ENCODE assay signal across 9 cellular contexts in the genomic region with DNA sequence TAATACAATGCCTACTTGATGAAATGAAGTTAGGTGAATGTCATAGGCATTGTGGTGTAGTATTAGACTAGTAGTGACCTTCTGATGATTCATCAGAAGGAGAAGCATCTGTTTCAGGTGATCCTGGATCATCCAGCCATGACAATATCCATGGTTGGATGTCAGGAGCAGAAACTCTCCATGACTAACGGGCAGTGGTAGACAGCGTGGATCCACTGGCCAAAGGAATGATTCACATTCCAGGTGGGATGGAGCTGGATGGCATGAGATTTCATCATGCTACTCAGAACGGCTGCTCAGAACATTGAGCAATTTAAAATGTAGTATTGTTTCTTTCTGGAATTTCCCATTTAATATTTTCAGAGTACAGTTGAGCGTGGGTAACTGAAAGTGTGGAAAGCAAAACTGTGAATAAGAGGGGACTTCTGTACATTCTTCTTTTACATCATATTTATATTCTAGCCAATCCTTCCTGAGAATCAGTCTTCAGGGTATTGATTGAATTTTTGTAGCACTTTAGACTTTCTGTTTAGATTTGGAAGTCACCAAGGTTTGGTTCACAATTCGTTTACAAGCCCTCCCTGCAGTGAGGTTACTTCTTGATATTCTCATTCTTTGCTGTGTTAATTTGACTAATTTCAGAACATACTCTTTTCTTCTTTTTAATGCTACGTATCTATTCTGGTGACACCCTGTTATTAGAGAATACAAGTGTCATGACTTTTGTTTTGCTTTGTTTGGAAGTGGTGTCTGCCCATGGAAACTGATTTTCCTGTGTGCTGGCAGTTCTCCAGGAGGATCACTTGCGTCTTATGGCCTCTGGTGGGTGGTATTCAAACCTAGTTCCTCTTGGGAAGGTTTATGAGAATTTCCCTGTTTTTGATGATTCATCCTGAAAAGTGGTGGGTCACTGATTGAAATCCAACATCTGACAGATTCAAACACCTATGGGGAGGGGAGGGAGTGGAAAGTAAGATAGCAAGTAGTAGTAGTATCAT. TPM values are rescaled to one million over a fixed set of nuclear protein-coding genes. Genes with fewer than 3 reads are reported as not detected.
DNase-seq lines count a peak whose midpoint lies in the region; ATAC-seq and TF ChIP-seq lines count a peak whose summit lies in the region.
"Had no signal": no experiment of that assay in that cellular context is flagged by ENCODE, and none has a peak within 500 bp of the region (broad histone marks: within the 10 kb centered on the region; RNA-seq: fewer than 3 reads in every experiment).

No MANE protein-coding gene starts in this region.

- peak overlapping the region; percentile 14 for H2AFZ ChIP-seq in parathyroid adenoma

- H3K9me3 ChIP-seq in body of pancreas: peaks cover 0 to 4% (median 0%) of the 10 kb centered on the region in 3 donors
- H3K9me3 ChIP-seq in parathyroid adenoma (ENCODE audit: control insufficient read depth, low read length): no peaks in the 10 kb centered on the region
- no peaks in the 10 kb centered on the region for H3K9me3 ChIP-seq in mucosa of descending colon

- H3K36me3 ChIP-seq in body of pancreas (replicated peaks in 1 of 2; ENCODE audit: insufficient read depth in 1 of 2, low read depth in 2 of 2) (no peaks in the 10 kb centered on the region), parathyroid adenoma (ENCODE audit: control insufficient read depth, insufficient read depth, low read length) (no peaks in the 10 kb centered on the region), mucosa of descending colon (ENCODE audit: low read depth) (no peaks in the 10 kb centered on the region)

- no peak overlapping the region for H3K9ac ChIP-seq in parathyroid adenoma

- H3K27ac ChIP-seq in body of pancreas (peak overlapping the region in 1 of 4 donors; percentile 7), parathyroid adenoma (no peak overlapping the region)
- H3K27ac ChIP-seq: 22Rv1 had no signal

- H3K4me1 ChIP-seq in body of pancreas (no peaks in the 10 kb centered on the region), parathyroid adenoma (peaks cover 2% of the 10 kb centered on the region), mucosa of descending colon (ENCODE audit: low read depth) (no peaks in the 10 kb centered on the region)

- peak; percentile 37 for DNase-seq in DMS 273 (lab: John Stamatoyannopoulos, UW; ENCODE audit: unreplicated experiment)
- DNase-seq in DMS 273 treated with DMSO at 0.1 percent for 48 hours (lab: John Stamatoyannopoulos, UW): no peak
- peak; percentile 38 for DNase-seq in HPDE6-E6E7 (ENCODE audit: extremely low spot score)
- DNase-seq in body of pancreas: no peak
- no peak for DNase-seq in NCI-H1930 (lab: John Stamatoyannopoulos, UW)
- no peak for DNase-seq in effector CD8-positive, alpha-beta T cell (lab: John Stamatoyannopoulos, UW)
- DNase-seq in mucosa of descending colon: no peak

- H3K4me3 ChIP-seq in body of pancreas (no peak overlapping the region), parathyroid adenoma (ENCODE audit: low read depth, low read length) (no peak overlapping the region), mucosa of descending colon (no peak overlapping the region)

- TF ChIP-seq CTCF in body of pancreas (IDR thresholded peaks at IDR 0.05) (no peak), parathyroid adenoma (IDR thresholded peaks at IDR 0.05) (no peak), mucosa of descending colon (IDR thresholded peaks at IDR 0.05) (no peak)

- ATAC-seq in body of pancreas: peak; percentile 30
- no peak for ATAC-seq in mucosa of descending colon

- no peaks in the 10 kb centered on the region for H3K27me3 ChIP-seq in body of pancreas
- no peaks in the 10 kb centered on the region for H3K27me3 ChIP-seq in parathyroid adenoma (ENCODE audit: control insufficient read depth, insufficient read depth, low read length)

- 51 to 53% methylated on average over 7 of the region's 7 CpGs for WGBS in body of pancreas, 2 donors

- no peaks in the 10 kb centered on the region for H3K79me2 ChIP-seq in parathyroid adenoma

- intact Hi-C loops in body of pancreas (cut with DNase I) (no loop called here), mucosa of descending colon (cut with DNase I, micrococcal nuclease) (no loop called here)

- no peak overlapping the region for H3K4me2 ChIP-seq in parathyroid adenoma (ENCODE audit: low read length)

- TF ChIP-seq POLR2A in body of pancreas (IDR thresholded peaks at IDR 0.05): no peak

RNA-seq across cellular contexts. Expression of a gene that starts 12.2 kb away (rescaled TPM):
- total RNA-seq in body of pancreas (10 to 100 TPM; 59.0 to 75.8 TPM), mucosa of descending colon (100 to 1,000 TPM in 2 of 3 donors, 10 to 100 TPM in 1; 90.8 to 131 (median 127) TPM)

Comparison
In these comparisons a context has a peak if more than half of its experiments do, and no peak if none do; other contexts are left out.
1. DNase-seq: peak in DMS 273 (single experiment) and HPDE6-E6E7 (single experiment); none in DMS 273 treated with DMSO at 0.1 percent for 48 hours (single experiment), body of pancreas (0 of 4), NCI-H1930 (0 of 2), effector CD8-positive, alpha-beta T cell (single experiment) and mucosa of descending colon (0 of 3).